Comparison of ENCODE assay signal across 8 cellular contexts in the genomic region with DNA sequence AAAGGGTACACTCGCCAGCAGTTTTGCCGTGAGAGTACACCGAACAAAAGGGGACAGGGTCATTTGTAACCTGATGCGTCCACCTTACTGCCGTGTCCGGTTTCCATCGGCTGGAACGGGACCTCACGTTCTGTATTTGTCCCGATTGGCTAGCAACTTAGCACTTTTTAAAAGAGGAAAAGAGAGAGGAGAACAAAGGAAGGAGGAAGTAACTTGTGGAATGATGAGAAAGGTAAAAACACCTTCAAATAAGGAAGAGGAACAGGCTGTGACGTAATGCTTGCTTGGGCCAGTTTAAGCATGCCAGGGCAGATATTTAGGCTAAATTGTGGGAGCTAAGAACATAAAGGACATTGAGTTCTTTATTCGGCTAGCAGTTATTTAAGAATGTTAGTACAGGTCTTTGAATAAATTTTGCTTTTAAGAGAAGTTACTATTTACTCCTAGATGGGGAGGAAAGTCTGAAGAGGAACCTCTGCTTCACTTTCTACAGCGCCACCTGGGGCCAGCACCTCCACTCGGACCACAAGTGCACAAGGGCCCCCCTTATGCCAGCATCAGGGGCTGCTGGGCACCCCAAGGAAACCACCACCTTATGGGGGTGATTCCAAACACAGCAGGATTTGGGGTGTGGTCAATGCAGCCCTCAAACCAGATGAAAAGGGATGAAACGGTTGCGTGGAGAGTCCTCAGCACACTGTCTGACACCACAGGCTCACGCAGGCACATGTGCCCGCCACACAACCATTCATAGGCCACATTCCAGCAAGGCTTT. TPM values are rescaled to one million over a fixed set of nuclear protein-coding genes. Genes with fewer than 3 reads are reported as not detected.
DNase-seq lines count a peak whose midpoint lies in the region; ATAC-seq and TF ChIP-seq lines count a peak whose summit lies in the region.

No MANE protein-coding gene starts in this region.

- H3K36me3 ChIP-seq in OCI-LY3 (replicated peaks; ENCODE audit: low read depth, low read length) (no peaks in the 10 kb centered on the region), osteoblast (ENCODE audit: insufficient read depth, low read length) (no peaks in the 10 kb centered on the region)

- ATAC-seq in GM18909 (IDR thresholded peaks at IDR 0.05; ENCODE audit: poor library complexity, unreplicated experiment), result no peak
- ATAC-seq in GM21360 (IDR thresholded peaks at IDR 0.05; ENCODE audit: unreplicated experiment), result no peak

- no peaks in the 10 kb centered on the region for H3K36me3 Mint-ChIP-seq in chondrocyte (ENCODE audit: low read depth)

- peak overlapping the region; percentile 87; the same call in 1 of the 2 replicates for H2AFZ ChIP-seq in OCI-LY3 (ENCODE audit: low read depth, low read length)
- H2AFZ ChIP-seq in osteoblast (ENCODE audit: low read length), result no peak overlapping the region

- H3K27me3 ChIP-seq in OCI-LY3 (ENCODE audit: low read depth, low read length) (no peaks in the 10 kb centered on the region), osteoblast (ENCODE audit: insufficient read depth, low read length) (peaks cover 21% of the 10 kb centered on the region)

- H3K4me1 ChIP-seq in OCI-LY3 (ENCODE audit: low read length) (peaks cover 23% of the 10 kb centered on the region), osteoblast (ENCODE audit: insufficient read depth, low read length) (peaks cover 14% of the 10 kb centered on the region)

- H3K79me2 ChIP-seq in OCI-LY3 (ENCODE audit: low read length), result no peaks in the 10 kb centered on the region
- H3K79me2 ChIP-seq in osteoblast (ENCODE audit: insufficient read depth, low read length), result peaks cover under 1% of the 10 kb centered on the region

- H3K4me1 Mint-ChIP-seq in chondrocyte (ENCODE audit: low read depth), result peaks cover 26% of the 10 kb centered on the region

- H3K9me3 ChIP-seq in OCI-LY3 (ENCODE audit: insufficient read depth, low read length), result no peaks in the 10 kb centered on the region
- H3K9me3 ChIP-seq in osteoblast (ENCODE audit: low read depth, low read length), result no peaks in the 10 kb centered on the region

- TF ChIP-seq CTCF in OCI-LY3 (IDR thresholded peaks at IDR 0.05; ENCODE audit: low read depth, low read length) (peak; percentile 63), chondrocyte (IDR thresholded peaks at IDR 0.05) (peak; percentile 42), osteoblast (IDR thresholded peaks at IDR 0.05; ENCODE audit: extremely low read depth, low read depth, low read length) (peak; percentile 22)

- peak overlapping the region; percentile 92 for H3K27ac ChIP-seq in OCI-LY3 (ENCODE audit: low read length)
- H3K27ac ChIP-seq in osteoblast (ENCODE audit: low read depth, low read length), result no peak overlapping the region

- H3K4me3 Mint-ChIP-seq in chondrocyte (ENCODE audit: unreplicated experiment), result peak overlapping the region; percentile 26

- no peak overlapping the region for H3K27ac Mint-ChIP-seq in chondrocyte (ENCODE audit: unreplicated experiment)

- H3K4me2 ChIP-seq in OCI-LY3 (ENCODE audit: low read length) (peak overlapping the region; percentile 100), osteoblast (ENCODE audit: insufficient read depth, low read length) (peak overlapping the region; percentile 16)

- no peaks in the 10 kb centered on the region for H3K9me3 Mint-ChIP-seq in chondrocyte (ENCODE audit: low read depth)

- H3K9ac ChIP-seq in OCI-LY3 (ENCODE audit: low read length), result peak overlapping the region; percentile 88

- no peaks in the 10 kb centered on the region for H4K20me1 ChIP-seq in OCI-LY3 (ENCODE audit: insufficient read depth, low read length)
- H4K20me1 ChIP-seq in osteoblast (ENCODE audit: insufficient read depth, low read length), result peaks cover 3% of the 10 kb centered on the region

- peaks cover 7% of the 10 kb centered on the region for H3K27me3 Mint-ChIP-seq in chondrocyte (ENCODE audit: low read depth)

- H3K4me3 ChIP-seq in OCI-LY3 (ENCODE audit: low read length), result peak overlapping the region; percentile 78
- H3K4me3 ChIP-seq in osteoblast (ENCODE audit: insufficient read depth, low read length), result no peak overlapping the region

- DNase-seq in NCI-H748 (lab: John Stamatoyannopoulos, UW; ENCODE audit: unreplicated experiment) (peak; percentile 59), NCI-H748 treated with DMSO at 0.1 percent for 48 hours (lab: John Stamatoyannopoulos, UW) (no peak), chondrocyte (ENCODE audit: low spot score) (no peak), osteoblast (ENCODE audit: insufficient read length, low spot score, missing footprints) (no peak), mesenteric fat pad (ENCODE audit: low spot score) (no peak)

RNA-seq across cellular contexts. Expression of a gene that starts 5.8 kb away (rescaled TPM):
- total RNA-seq in chondrocyte (37.6 to 39.8 TPM (median 39.3 TPM) in 3 replicates), osteoblast (35.1 and 38.4 TPM in 2 replicates), mesenteric fat pad (50.4 TPM)

RNA-seq across cellular contexts. Expression of a gene that starts 21.5 kb away (rescaled TPM):
- total RNA-seq in chondrocyte (3.0 to 4.3 TPM (median 4.1 TPM) in 3 replicates), osteoblast (0.29 and 0.36 TPM in 2 replicates), mesenteric fat pad (0.58 TPM)

RNA-seq across cellular contexts. Expression of a gene that starts 39.5 kb away (rescaled TPM):
- 47.4 to 64.5 TPM (median 47.9 TPM) in 3 replicates for total RNA-seq in chondrocyte
- 27.4 and 28.6 TPM in 2 replicates for total RNA-seq in osteoblast
- total RNA-seq in mesenteric fat pad, result 47.6 TPM

RNA-seq across cellular contexts. Expression of a gene that starts 43.9 kb away (rescaled TPM):
- total RNA-seq in chondrocyte (33.9 to 42.6 TPM (median 34.7 TPM) in 3 replicates), osteoblast (1.8 and 2.1 TPM in 2 replicates), mesenteric fat pad (10.4 TPM)

RNA-seq across cellular contexts. Expression of a gene that starts 50.5 kb away (rescaled TPM):
- total RNA-seq in chondrocyte (3.9 to 7.5 TPM (median 7.0 TPM) in 3 replicates), osteoblast (0.36 and 0.59 TPM in 2 replicates), mesenteric fat pad (95.7 TPM)
